ENCODE assay signal across 9 cellular contexts in the genomic region with DNA sequence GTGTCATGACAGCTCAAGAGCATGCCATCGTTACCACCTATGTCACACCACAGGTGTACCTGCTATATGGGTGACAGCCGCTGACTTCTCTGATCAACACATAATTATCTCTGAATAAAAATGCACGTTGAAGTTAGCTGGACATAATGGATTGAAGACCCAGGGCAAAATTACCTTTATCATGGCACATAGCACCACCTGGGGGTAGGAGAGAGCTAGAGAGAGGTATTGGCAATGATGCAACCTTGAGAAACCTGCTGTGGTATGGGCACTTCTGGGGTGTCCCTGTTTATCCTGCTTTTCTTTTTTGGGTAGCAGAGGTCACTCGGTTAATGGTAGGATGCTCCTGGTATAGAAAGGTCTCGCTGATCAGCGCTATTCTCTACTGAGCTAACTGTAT.
DNase-seq lines count a peak whose midpoint lies in the region; ATAC-seq, FAIRE-seq and TF ChIP-seq lines count a peak whose summit lies in the region.
"Had no signal": no experiment of that assay in that cellular context is flagged by ENCODE, and none has a peak within 500 bp of the region (broad histone marks: within the 10 kb centered on the region; RNA-seq: fewer than 3 reads in every experiment).

No MANE protein-coding gene starts in this region.

- no peaks in the 10 kb centered on the region for H3K79me2 ChIP-seq in DND-41 (ENCODE audit: insufficient read depth, low read length)

- H3K9me3 ChIP-seq in DND-41 (ENCODE audit: insufficient read depth, low read length, severe bottlenecking) (no peaks in the 10 kb centered on the region), kidney (ENCODE audit: control insufficient read depth in 1 of 2, low read length in 2 of 2) (no peaks in the 10 kb centered on the region)
- H3K9me3 ChIP-seq: thyroid gland had no signal

- intact Hi-C loops in kidney (cut with DNase I) (no loop called here), dorsolateral prefrontal cortex (cut with DNase I) (no loop called here)

- H3K27me3 ChIP-seq in DND-41 (ENCODE audit: insufficient read depth, low read length, poor library complexity) (peaks cover 9% of the 10 kb centered on the region), dorsolateral prefrontal cortex (no peaks in the 10 kb centered on the region)
- H3K27me3 ChIP-seq: thyroid gland had no signal

- TF ChIP-seq CTCF in DND-41 (IDR thresholded peaks at IDR 0.05; ENCODE audit: borderline replicate concordance, extremely low read depth, low read length, poor library complexity, severe bottlenecking) (peak; percentile 50), kidney (IDR thresholded peaks at IDR 0.05; ENCODE audit: borderline replicate concordance, extremely low read depth, insufficient read depth) (peak; percentile 31), dorsolateral prefrontal cortex (IDR thresholded peaks at IDR 0.05 in 54 of 56, conservative IDR thresholded peaks at IDR 0.05 in 2 of 56; ENCODE audit: low read depth in 1 of 56, partially characterized antibody in 56 of 56) (peak in 1 of 56 donors; percentile 22)

- DNase-seq in DND-41 (peak; percentile 4), RPMI8226 (peak; percentile 44), kidney (no peak), dorsolateral prefrontal cortex (no peak), medulla oblongata (ENCODE audit: extremely low spot score) (no peak)

- no peaks in the 10 kb centered on the region for H4K20me1 ChIP-seq in DND-41 (ENCODE audit: insufficient read depth, low read length)

- no peak for FAIRE-seq in kidney (lab: Jason Lieb, UNC)

- H3K4me3 ChIP-seq in DND-41 (ENCODE audit: low read depth in 1 of 2, low read length in 2 of 2): no peak overlapping the region
- H3K4me3 ChIP-seq in kidney (ENCODE audit: low read length in 2 of 2): no peak overlapping the region
- H3K4me3 ChIP-seq in dorsolateral prefrontal cortex: peak overlapping the region in 11 of 59 donors; percentile 3 to 47 (median 20)
- H3K4me3 ChIP-seq: thyroid gland had no signal

- H3K36me3 ChIP-seq in DND-41 (ENCODE audit: insufficient read depth, low read length) (no peaks in the 10 kb centered on the region), kidney (ENCODE audit: control insufficient read depth in 1 of 2, insufficient read depth in 2 of 2, low read length in 2 of 2) (no peaks in the 10 kb centered on the region)
- H3K36me3 ChIP-seq: thyroid gland had no signal

- H3K9ac ChIP-seq in DND-41 (ENCODE audit: low read depth, low read length) (no peak overlapping the region), kidney (ENCODE audit: low read length in 2 of 2) (no peak overlapping the region)

- ATAC-seq in DND-41 (ENCODE audit: insufficient read depth, low read depth) (peak; percentile 44; the same call in 1 of the 3 replicates), HG03432 (IDR thresholded peaks at IDR 0.05; ENCODE audit: unreplicated experiment) (peak; percentile 55), HG03378 (IDR thresholded peaks at IDR 0.05; ENCODE audit: unreplicated experiment) (no peak), HG02571 (IDR thresholded peaks at IDR 0.05; ENCODE audit: unreplicated experiment) (no peak)

- H3K27ac ChIP-seq in DND-41 (ENCODE audit: low read length): no peak overlapping the region
- no peak overlapping the region for H3K27ac ChIP-seq in kidney (ENCODE audit: low read depth in 2 of 2, low read length in 2 of 2)
- H3K27ac ChIP-seq in dorsolateral prefrontal cortex: no peak overlapping the region
- H3K27ac ChIP-seq: thyroid gland had no signal

- H2AFZ ChIP-seq in DND-41 (ENCODE audit: low read depth, low read length): no peak overlapping the region

- H3K4me1 ChIP-seq in DND-41 (ENCODE audit: insufficient read depth, low read length) (no peaks in the 10 kb centered on the region), kidney (ENCODE audit: control insufficient read depth in 1 of 2, insufficient read depth in 1 of 2, low read depth in 1 of 2, low read length in 2 of 2) (no peaks in the 10 kb centered on the region)
- H3K4me1 ChIP-seq: thyroid gland had no signal

- H3K4me2 ChIP-seq in DND-41 (ENCODE audit: insufficient read depth, low read length): no peak overlapping the region

Comparison
In these comparisons a context has a peak if more than half of its experiments do, and no peak if none do; other contexts are left out.
1. ATAC-seq: peak in DND-41 (single experiment) and HG03432 (single experiment); none in HG03378 (single experiment) and HG02571 (single experiment).
2. DNase-seq: peak in DND-41 (single experiment) and RPMI8226 (single experiment); none in kidney (single experiment), dorsolateral prefrontal cortex (0 of 10) and medulla oblongata (single experiment).